In genomic region chr3:103589770-103590169, GRCh38 we compare ENCODE assay signal across 34 cellular contexts.
"Had no signal": no experiment of that assay in that cellular context is flagged by ENCODE, and none has a peak within 500 bp of the region (broad histone marks: within the 10 kb centered on the region; RNA-seq: fewer than 3 reads in every experiment).

No MANE protein-coding gene starts in this region.

- FAIRE-seq: astrocyte, colon, TTC549 had no signal

- H3K36me3 ChIP-seq: adrenal gland, brain microvascular endothelial cell, breast epithelium had no signal

- H3K4me1 ChIP-seq: adrenal gland, body of pancreas, breast epithelium had no signal

- H3K27ac ChIP-seq: adrenal gland, body of pancreas, brain microvascular endothelial cell, breast epithelium, VCaP had no signal

- DNase-seq: activated B cell treated with CpG ODN at 0.5 μM for 24 hours; activated CD4-positive, alpha-beta memory T cell treated with anti-CD3 and anti-CD28 coated beads for 36 hours; activated CD4-positive, alpha-beta T cell treated with anti-CD3 and anti-CD28 coated beads for 4 hours; activated CD4-positive, alpha-beta T cell treated with anti-CD3 and anti-CD28 coated beads, Interleukin-2, amount 10 ng/mL, durations not matched to agents 24 days and 14 days; activated CD4-positive, alpha-beta T cell treated with anti-CD3 and anti-CD28 coated beads, Interleukin-2, amount 50 U/mL, for 1 hour; activated CD4-positive, alpha-beta T cell treated with anti-CD3 and anti-CD28 coated beads, Interleukin-2, amount 50 U/mL, for 4 hours; activated CD4-positive, CD25-positive, alpha-beta regulatory T cell treated with anti-CD3 and anti-CD28 coated beads, Interleukin-2, amount 50 U/mL, for 72 hours; activated CD8-positive, alpha-beta memory T cell treated with anti-CD3 and anti-CD28 coated beads, Interleukin-2, amount 50 U/mL, for 4 hours; activated CD8-positive, alpha-beta T cell treated with anti-CD3 and anti-CD28 coated beads for 36 hours; activated effector memory CD4-positive, alpha-beta T cell treated with anti-CD3 and anti-CD28 coated beads, Interleukin-2, amount 50 U/mL, for 16 hours; activated gamma-delta T cell treated with Interleukin-2 at 50 U/mL for 16 hours; activated naive CD4-positive, alpha-beta T cell; activated naive CD4-positive, alpha-beta T cell treated with anti-CD3 and anti-CD28 coated beads for 36 hours; activated naive CD4-positive, alpha-beta T cell treated with anti-CD3 and anti-CD28 coated beads, Interleukin-2, amount 50 U/mL, for 16 hours; activated naive CD8-positive, alpha-beta T cell treated with anti-CD3 and anti-CD28 coated beads for 36 hours; activated T-cell treated with anti-CD3 and anti-CD28 coated beads for 4 hours; activated T-cell treated with anti-CD3 and anti-CD28 coated beads, Interleukin-2, amount 50 U/mL, for 1 hour; activated T-cell treated with anti-CD3 and anti-CD28 coated beads, Interleukin-2, amount 50 U/mL, for 4 hours; activated T-cell treated with anti-CD3 and anti-CD28 coated beads, Interleukin-2, amount 50 U/mL, for 72 hours; adrenal gland; amniotic stem cell; aorta; body of pancreas; brain microvascular endothelial cell; central memory CD4-positive, alpha-beta T cell; T-helper 2 cell; T-helper 9 cell had no signal

- H3K9me3 ChIP-seq: body of pancreas, breast epithelium had no signal

- H3K4me3 ChIP-seq: adrenal gland, body of pancreas, breast epithelium had no signal

- ATAC-seq: activated CD8-positive, alpha-beta T cell treated with anti-CD3 and anti-CD28 coated beads for 36 hours; activated naive CD4-positive, alpha-beta T cell treated with anti-CD3 and anti-CD28 coated beads, Interleukin-2, amount 50 U/mL, for 72 hours; activated T-cell treated with anti-CD3 and anti-CD28 coated beads, Interleukin-2, amount 50 U/mL, for 4 hours; activated T-cell treated with anti-CD3 and anti-CD28 coated beads, Interleukin-2, amount 50 U/mL, for 72 hours; activated T-helper 17 cell treated with anti-CD3 and anti-CD28 coated beads, Interleukin-2, amount 50 U/mL, for 72 hours; body of pancreas had no signal

- H3K27me3 ChIP-seq: adrenal gland, body of pancreas, brain microvascular endothelial cell, breast epithelium had no signal
